In genomic region chr13:44300895-44301638, GRCh38 we compare ENCODE assay signal across 8 cellular contexts.
DNase-seq lines count a peak whose midpoint lies in the region; ATAC-seq, FAIRE-seq and TF ChIP-seq lines count a peak whose summit lies in the region.

No MANE protein-coding gene starts in this region.

- DNase-seq in GM12864 (ENCODE audit: low read depth), result peak; percentile 33
- DNase-seq in MG63, result peak; percentile 78
- DNase-seq in astrocyte (ENCODE audit: low read depth), result peak; percentile 95
- no peak for DNase-seq in lower lobe of right lung
- DNase-seq in posterior cingulate gyrus, result no peak
- DNase-seq in NCI-H1105 treated with DMSO at 0.1 percent for 48 hours (lab: John Stamatoyannopoulos, UW), result no peak

- no peaks in the 10 kb centered on the region for H3K9me3 ChIP-seq in MG63
- H3K9me3 ChIP-seq in astrocyte (ENCODE audit: insufficient read depth, low read depth, low read length), result no peaks in the 10 kb centered on the region
- no peaks in the 10 kb centered on the region for H3K9me3 ChIP-seq in lower lobe of right lung

- peak; percentile 81 for ATAC-seq in GM21619 (IDR thresholded peaks at IDR 0.05; ENCODE audit: unreplicated experiment)
- peak; percentile 89 to 96 for ATAC-seq in lower lobe of right lung
- ATAC-seq in GM19324 (IDR thresholded peaks at IDR 0.05; ENCODE audit: low FRiP score, unreplicated experiment), result no peak

- intact Hi-C loops in lower lobe of right lung (cut with DNase I) (no loop called here), posterior cingulate gyrus (cut with DNase I) (no loop called here)

- H3K4me1 Mint-ChIP-seq in astrocyte (ENCODE audit: low read depth, unreplicated experiment), result peaks cover 15% of the 10 kb centered on the region

- peak overlapping the region; percentile 7 for H2AFZ ChIP-seq in astrocyte (ENCODE audit: low read depth, low read length)

- H3K27me3 Mint-ChIP-seq in astrocyte (ENCODE audit: low read depth, unreplicated experiment), result peaks cover 9% of the 10 kb centered on the region

- no peaks in the 10 kb centered on the region for H4K20me1 ChIP-seq in astrocyte (ENCODE audit: insufficient read depth, low read length)

- peak overlapping the region; percentile 82 for H3K27ac ChIP-seq in astrocyte (ENCODE audit: low read depth, low read length)
- peak overlapping the region; percentile 69 for H3K27ac ChIP-seq in lower lobe of right lung

- H3K4me3 Mint-ChIP-seq in astrocyte (ENCODE audit: unreplicated experiment), result no peak overlapping the region

- peak overlapping the region; percentile 53 for H3K9ac ChIP-seq in astrocyte (ENCODE audit: low read length)

- H3K27me3 ChIP-seq in MG63 (no peaks in the 10 kb centered on the region), astrocyte (ENCODE audit: insufficient read depth, low read length) (no peaks in the 10 kb centered on the region), lower lobe of right lung (ENCODE audit: low read depth) (no peaks in the 10 kb centered on the region)

- H3K4me3 ChIP-seq in GM12864 (ENCODE audit: low read depth, low read length) (no peak overlapping the region), MG63 (no peak overlapping the region), astrocyte (ENCODE audit: insufficient read depth, low read depth, low read length) (no peak overlapping the region), lower lobe of right lung (no peak overlapping the region)

- H3K36me3 Mint-ChIP-seq in astrocyte (ENCODE audit: low read depth, unreplicated experiment), result no peaks in the 10 kb centered on the region

- TF ChIP-seq CTCF in GM12864 (IDR thresholded peaks at IDR 0.05; ENCODE audit: low read depth, low read length, missing control alignments) (no peak), astrocyte (IDR thresholded peaks at IDR 0.05; ENCODE audit: insufficient read depth, low read depth, low read length) (no peak), lower lobe of right lung (IDR thresholded peaks at IDR 0.05) (no peak)

- no peaks in the 10 kb centered on the region for H3K9me3 Mint-ChIP-seq in astrocyte (ENCODE audit: unreplicated experiment)

- no peaks in the 10 kb centered on the region for H3K79me2 ChIP-seq in astrocyte (ENCODE audit: insufficient read depth, low read length)

- no peak for FAIRE-seq in astrocyte (lab: Jason Lieb, UNC)

- peak overlapping the region; percentile 62 for H3K4me2 ChIP-seq in astrocyte (ENCODE audit: low read length)

- H3K4me1 ChIP-seq in astrocyte (ENCODE audit: insufficient read depth, low read length), result peaks cover 52% of the 10 kb centered on the region
- H3K4me1 ChIP-seq in lower lobe of right lung, result peaks cover 31% of the 10 kb centered on the region

- H3K27ac Mint-ChIP-seq in astrocyte (ENCODE audit: unreplicated experiment), result no peak overlapping the region

- no peaks in the 10 kb centered on the region for H3K36me3 ChIP-seq in MG63
- H3K36me3 ChIP-seq in astrocyte (ENCODE audit: insufficient read depth, low read length), result no peaks in the 10 kb centered on the region
- no peaks in the 10 kb centered on the region for H3K36me3 ChIP-seq in lower lobe of right lung

Comparison
In these comparisons a context has a peak if more than half of its experiments do, and no peak if none do; other contexts are left out.
1. DNase-seq: peak in GM12864 (single experiment), MG63 (single experiment) and astrocyte (single experiment); none in lower lobe of right lung (single experiment), posterior cingulate gyrus (0 of 10) and NCI-H1105 treated with DMSO at 0.1 percent for 48 hours (single experiment).